10 cellular contexts compared by ENCODE assay signal in genomic region chr6:151497935-151498726, GRCh38.
DNase-seq lines count a peak whose midpoint lies in the region; ATAC-seq, FAIRE-seq and TF ChIP-seq lines count a peak whose summit lies in the region.
"Had no signal": no experiment of that assay in that cellular context is flagged by ENCODE, and none has a peak within 500 bp of the region (broad histone marks: within the 10 kb centered on the region; RNA-seq: fewer than 3 reads in every experiment).

No MANE protein-coding gene starts in this region.

- TF ChIP-seq CTCF in HL-60 (IDR thresholded peaks at IDR 0.05; ENCODE audit: insufficient read depth, low read length), result no peak
- no peak for TF ChIP-seq CTCF in fibroblast of mammary gland (conservative IDR thresholded peaks at IDR 0.05; ENCODE audit: control insufficient read depth, insufficient read depth, low read depth, low read length)

- no peaks in the 10 kb centered on the region for H3K27me3 ChIP-seq in HL-60 (ENCODE audit: insufficient read depth, poor library complexity, severe bottlenecking)

- in situ Hi-C loops in ACHN (cut with HindIII; ENCODE audit: low pct_ligation_motif_present, low pct_unique_long_range_greater_than_20kb, low sequenced_read_pairs), result no loop called here

- H3K4me3 ChIP-seq in HL-60 (replicated peaks; ENCODE audit: insufficient read depth, low read length), result no peak overlapping the region
- H3K4me3 ChIP-seq in fibroblast of mammary gland (ENCODE audit: control insufficient read depth, low read depth, low read length), result no peak overlapping the region

- peak; percentile 84 for ATAC-seq in GM18858 (IDR thresholded peaks at IDR 0.05; ENCODE audit: unreplicated experiment)
- peak; percentile 76 for ATAC-seq in GM21825 (IDR thresholded peaks at IDR 0.05; ENCODE audit: unreplicated experiment)

- no peak for FAIRE-seq in HTR-8/SVneo (lab: Jason Lieb, UNC)

- DNase-seq in HL-60 (ENCODE audit: low read depth in 1 of 2, low spot score in 1 of 2), result peak; percentile 72 to 84
- peak; percentile 30 for DNase-seq in fibroblast of mammary gland (ENCODE audit: low read depth)
- DNase-seq in activated CD4-positive, CD25-positive, alpha-beta regulatory T cell (lab: John Stamatoyannopoulos, UW), result no peak
- DNase-seq in ACHN, result no peak
- no peak for DNase-seq in anterior cingulate cortex (lab: John Stamatoyannopoulos, UW)
- DNase-seq in HTR-8/SVneo (ENCODE audit: insufficient read length, low spot score), result no peak
- DNase-seq: NCI-H524 treated with DMSO at 0.1 percent for 48 hours, WERI-Rb-1 had no signal

- H3K27ac ChIP-seq in HL-60 (replicated peaks), result peak overlapping the region; percentile 83
- H3K27ac ChIP-seq: WERI-Rb-1 had no signal

Comparison
In these comparisons a context has a peak if more than half of its experiments do, and no peak if none do; other contexts are left out.
1. DNase-seq: peak in HL-60 (2 of 2) and fibroblast of mammary gland (single experiment); none in activated CD4-positive, CD25-positive, alpha-beta regulatory T cell (0 of 4), ACHN (single experiment), anterior cingulate cortex (0 of 58) and HTR-8/SVneo (single experiment).